35 cellular contexts compared by ENCODE assay signal in the genomic region with DNA sequence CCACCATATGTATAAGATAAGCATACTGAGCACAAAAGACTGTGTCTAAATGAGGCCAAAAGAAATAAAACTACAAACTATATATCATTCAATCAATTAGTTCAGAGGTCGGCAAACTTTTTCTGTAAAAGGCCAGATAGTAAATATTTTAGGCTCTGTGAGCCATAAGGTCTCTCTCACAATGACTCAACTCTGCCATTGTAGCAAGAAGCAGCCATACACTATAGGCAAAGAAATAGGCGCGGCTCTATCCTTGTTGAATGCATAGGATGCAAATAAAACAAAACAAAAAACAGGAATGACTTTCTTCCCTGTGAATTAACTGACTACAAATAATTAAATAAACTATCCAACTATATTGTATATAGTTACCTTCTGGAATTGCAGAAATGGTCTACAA.
"Had no signal": no experiment of that assay in that cellular context is flagged by ENCODE, and none has a peak within 500 bp of the region (broad histone marks: within the 10 kb centered on the region; RNA-seq: fewer than 3 reads in every experiment).

No MANE protein-coding gene starts in this region.

- H3K36me3 Mint-ChIP-seq: activated naive CD4-positive, alpha-beta T cell treated with anti-CD3 and anti-CD28 coated beads, Interleukin-2, amount 50 U/mL, for 72 hours; brain had no signal

- H3K4me2 ChIP-seq: PC-9 had no signal

- H3K27ac Mint-ChIP-seq: activated CD4-positive, alpha-beta T cell treated with anti-CD3 and anti-CD28 coated beads, Interleukin-2, amount 10 ng/mL, durations not matched to agents 24 days and 14 days; activated CD8-positive, alpha-beta T cell treated with anti-CD3 and anti-CD28 coated beads, Interleukin-2, amount 10 ng/mL, durations not matched to agents 7 days and 5 days; activated naive CD4-positive, alpha-beta T cell treated with anti-CD3 and anti-CD28 coated beads for 36 hours; activated naive CD4-positive, alpha-beta T cell treated with anti-CD3 and anti-CD28 coated beads, Interleukin-2, amount 50 U/mL, for 72 hours; activated T-helper 1 cell treated with anti-CD3 and anti-CD28 coated beads, Interleukin-12 subunit alpha, Interleukin-12 subunit beta, Interleukin-2, Interleukin-4 antibody, amounts not matched to agents 30 ng/mL and 10 ng/mL and 1 ng/mL, durations not matched to agents 14 hours and 24 hours and 36 hours; brain had no signal

- H3K27ac ChIP-seq: adrenal gland, PC-9, RWPE1, WERI-Rb-1 had no signal

- H3K36me3 ChIP-seq: adrenal gland, MG63, WERI-Rb-1 had no signal

- H3K4me3 ChIP-seq: adrenal gland, MG63, PC-9 had no signal

- DNase-seq: activated CD4-positive, alpha-beta T cell treated with anti-CD3 and anti-CD28 coated beads for 1 hour; activated CD4-positive, alpha-beta T cell treated with anti-CD3 and anti-CD28 coated beads, Interleukin-2, amount 10 ng/mL, durations not matched to agents 24 days and 14 days; activated CD4-positive, alpha-beta T cell treated with anti-CD3 and anti-CD28 coated beads, Interleukin-2, amount 50 U/mL, for 4 hours; activated CD4-positive, CD25-positive, alpha-beta regulatory T cell; activated CD8-positive, alpha-beta T cell treated with anti-CD3 and anti-CD28 coated beads, Interleukin-2, amount 10 ng/mL, durations not matched to agents 7 days and 5 days; activated gamma-delta T cell treated with Interleukin-2 at 50 U/mL for 16 hours; activated naive CD4-positive, alpha-beta T cell treated with anti-CD3 and anti-CD28 coated beads for 36 hours; activated T-cell treated with anti-CD3 and anti-CD28 coated beads, Interleukin-2, amount 50 U/mL, for 4 hours; adrenal gland; central memory CD4-positive, alpha-beta T cell; KG1; MG63; NCI-H1048; NCI-H1105 treated with DMSO at 0.1 percent for 48 hours; NCI-H1436; NCI-H1694; NCI-H2029; NCI-H510A; NCI-H526; NCI-H748 treated with DMSO at 0.1 percent for 48 hours; NK-92 treated with Interleukin-12 subunit alpha and Interleukin-12 subunit beta, amount 100 ng/mL, for 24 hours; PC-9; Right ventricle myocardium superior; SW 1271; T-helper 1 cell; T-helper 2 cell; T-helper 9 cell; WERI-Rb-1 had no signal

- ATAC-seq: activated CD8-positive, alpha-beta T cell treated with anti-CD3 and anti-CD28 coated beads, Interleukin-2, amount 10 ng/mL, durations not matched to agents 7 days and 5 days; activated naive CD4-positive, alpha-beta T cell treated with anti-CD3 and anti-CD28 coated beads, Interleukin-2, amount 50 U/mL, for 72 hours; activated T-cell treated with anti-CD3 and anti-CD28 coated beads, Interleukin-2, amount 50 U/mL, for 4 hours had no signal

- H3K4me1 ChIP-seq: adrenal gland had no signal

- H3K9me3 Mint-ChIP-seq: activated CD4-positive, alpha-beta T cell treated with anti-CD3 and anti-CD28 coated beads, Interleukin-2, amount 10 ng/mL, durations not matched to agents 24 days and 14 days; activated naive CD4-positive, alpha-beta T cell treated with anti-CD3 and anti-CD28 coated beads for 36 hours; activated naive CD4-positive, alpha-beta T cell treated with anti-CD3 and anti-CD28 coated beads, Interleukin-2, amount 50 U/mL, for 72 hours; activated T-cell treated with anti-CD3 and anti-CD28 coated beads, Interleukin-2, amount 50 U/mL, for 4 hours; activated T-helper 1 cell treated with anti-CD3 and anti-CD28 coated beads, Interleukin-12 subunit alpha, Interleukin-12 subunit beta, Interleukin-2, Interleukin-4 antibody, amounts not matched to agents 30 ng/mL and 10 ng/mL and 1 ng/mL, durations not matched to agents 14 hours and 24 hours and 36 hours; brain had no signal

- FAIRE-seq: astrocyte, colon, RCC 7860 had no signal

- H3K4me3 Mint-ChIP-seq: activated CD4-positive, alpha-beta T cell treated with anti-CD3 and anti-CD28 coated beads, Interleukin-2, amount 10 ng/mL, durations not matched to agents 24 days and 14 days; activated CD8-positive, alpha-beta T cell treated with anti-CD3 and anti-CD28 coated beads, Interleukin-2, amount 10 ng/mL, durations not matched to agents 7 days and 5 days; activated naive CD4-positive, alpha-beta T cell treated with anti-CD3 and anti-CD28 coated beads for 36 hours; activated T-cell treated with anti-CD3 and anti-CD28 coated beads, Interleukin-2, amount 50 U/mL, for 4 hours; activated T-helper 1 cell treated with anti-CD3 and anti-CD28 coated beads, Interleukin-12 subunit alpha, Interleukin-12 subunit beta, Interleukin-2, Interleukin-4 antibody, amounts not matched to agents 30 ng/mL and 10 ng/mL and 1 ng/mL, durations not matched to agents 14 hours and 24 hours and 36 hours; brain had no signal

- H3K27me3 ChIP-seq: adrenal gland, MG63 had no signal

- H3K9me3 ChIP-seq: adrenal gland, MG63 had no signal

- H2AFZ ChIP-seq: PC-9 had no signal
